8 cellular contexts compared by ENCODE assay signal in genomic region chr12:750356-751191, GRCh38. TPM values are rescaled to one million over a fixed set of nuclear protein-coding genes. Genes with fewer than 3 reads are reported as not detected.
DNase-seq lines count a peak whose midpoint lies in the region; ATAC-seq and TF ChIP-seq lines count a peak whose summit lies in the region.

No MANE protein-coding gene starts in this region.

- intact Hi-C loops in Caco-2 (cut with micrococcal nuclease; ENCODE audit: unreplicated experiment) = loop anchor here (1.0 to 2.0 kb wide), 6 partner anchors 100 to 199 kb away; partner anchors contain the start of gene RAD52

- H3K27ac ChIP-seq in parathyroid adenoma = peak overlapping the region; percentile 92

- peaks cover 11% of the 10 kb centered on the region for H3K36me3 Mint-ChIP-seq in Caco-2 (ENCODE audit: insufficient read depth, unreplicated experiment)

- peak overlapping the region; percentile 88 for H2AFZ ChIP-seq in parathyroid adenoma

- H3K27ac Mint-ChIP-seq in Caco-2 (ENCODE audit: unreplicated experiment) = no peak overlapping the region

- no peak overlapping the region for H3K4me3 Mint-ChIP-seq in Caco-2 (ENCODE audit: unreplicated experiment)

- no peak for DNase-seq in Caco-2
- peak; percentile 27 for DNase-seq in NAMALWA (ENCODE audit: low spot score)
- DNase-seq in SIG-M5 (lab: John Stamatoyannopoulos, UW) = no peak
- no peak for DNase-seq in central memory CD4-positive, alpha-beta T cell
- DNase-seq in activated effector memory CD4-positive, alpha-beta T cell treated with Interleukin-2 at 50 U/mL for 16 hours = no peak

- H3K9me3 Mint-ChIP-seq in Caco-2 (ENCODE audit: unreplicated experiment) = no peaks in the 10 kb centered on the region

- CTCF ChIA-PET in Caco-2 (lab: Charles Lee) = interaction anchor here (0.6 to 4.4 kb wide), 38 partner anchors 7 to 582 kb away, joined by 3 to 102 read pairs (median 6); partner anchors contain the start of genes CCDC77 and RAD52

- H3K4me3 ChIP-seq in Caco-2 (ENCODE audit: low read depth, low read length) (peak overlapping the region; percentile 25), endocrine pancreas (ENCODE audit: control insufficient read depth, insufficient read depth, low read length) (peak overlapping the region; percentile 88), parathyroid adenoma (ENCODE audit: low read depth, low read length) (peak overlapping the region; percentile 38)

- POLR2A ChIA-PET in Caco-2 (lab: Charles Lee) = interaction anchor here (0.6 to 2.7 kb wide), 6 partner anchors 22 to 179 kb away, joined by 3 to 36 read pairs (median 11); no protein-coding TSS in a partner anchor

- peaks cover 18% of the 10 kb centered on the region for H3K4me1 Mint-ChIP-seq in Caco-2 (ENCODE audit: low read depth, unreplicated experiment)

- no peak overlapping the region for H3K9ac ChIP-seq in endocrine pancreas (ENCODE audit: control insufficient read depth, insufficient read depth, low read length)
- H3K9ac ChIP-seq in parathyroid adenoma = no peak overlapping the region

- H3K4me1 ChIP-seq in Caco-2 = peaks cover 9% of the 10 kb centered on the region
- peaks cover 15% of the 10 kb centered on the region for H3K4me1 ChIP-seq in endocrine pancreas (ENCODE audit: control insufficient read depth, insufficient read depth, low read length)
- H3K4me1 ChIP-seq in parathyroid adenoma = peaks cover 6% of the 10 kb centered on the region

- TSS peak; percentile 57 for BruUV-seq in Caco-2 (replicated peaks; lab: Mats Ljungman, UMichigan)

- H3K27me3 ChIP-seq in Caco-2 (replicated peaks; ENCODE audit: control insufficient read depth, insufficient read depth, low read length) = no peaks in the 10 kb centered on the region
- no peaks in the 10 kb centered on the region for H3K27me3 ChIP-seq in endocrine pancreas (ENCODE audit: control insufficient read depth, insufficient read depth, low read length)
- H3K27me3 ChIP-seq in parathyroid adenoma (ENCODE audit: control insufficient read depth, insufficient read depth, low read length) = no peaks in the 10 kb centered on the region

- H3K27me3 Mint-ChIP-seq in Caco-2 (ENCODE audit: insufficient read depth, unreplicated experiment) = no peaks in the 10 kb centered on the region

- H3K36me3 ChIP-seq in Caco-2 (ENCODE audit: control insufficient read depth, insufficient read depth, low read length) (no peaks in the 10 kb centered on the region), endocrine pancreas (ENCODE audit: control insufficient read depth, insufficient read depth, low read length) (no peaks in the 10 kb centered on the region), parathyroid adenoma (ENCODE audit: control insufficient read depth, insufficient read depth, low read length) (no peaks in the 10 kb centered on the region)

- H3K4me2 ChIP-seq in parathyroid adenoma (ENCODE audit: low read length) = peak overlapping the region; percentile 47

- H3K9me3 ChIP-seq in Caco-2 (no peaks in the 10 kb centered on the region), endocrine pancreas (ENCODE audit: control insufficient read depth, low read length) (no peaks in the 10 kb centered on the region), parathyroid adenoma (ENCODE audit: control insufficient read depth, low read length) (no peaks in the 10 kb centered on the region)

- no peak for ATAC-seq in HG02973 (IDR thresholded peaks at IDR 0.05; ENCODE audit: unreplicated experiment)

- TF ChIP-seq CTCF in Caco-2 (IDR thresholded peaks at IDR 0.05; ENCODE audit: insufficient read depth in 1 of 2, low read depth in 1 of 2, low read length in 1 of 2, severe bottlenecking in 1 of 2, unreplicated experiment in 1 of 2) (no peak), parathyroid adenoma (IDR thresholded peaks at IDR 0.05) (no peak)

- peaks cover 11% of the 10 kb centered on the region for H3K79me2 ChIP-seq in parathyroid adenoma

RNA-seq across cellular contexts. Expression of gene WNK1, which starts 1.8 kb away (rescaled TPM):
- 206 and 224 TPM in 2 replicates for total RNA-seq in Caco-2 (2022)

Comparison
In these comparisons a context has a peak if more than half of its experiments do, and no peak if none do; other contexts are left out.
1. H3K4me3 ChIP-seq: peak in every context shown above with its lines; median percentile 88 in endocrine pancreas; 38 in parathyroid adenoma; 25 in Caco-2.